23 cellular contexts compared by ENCODE assay signal in genomic region chr14:96192049-96192448, GRCh38. TPM values are rescaled to one million over a fixed set of nuclear protein-coding genes. Genes with fewer than 3 reads are reported as not detected.
DNase-seq lines count a peak whose midpoint lies in the region; ATAC-seq, FAIRE-seq and TF ChIP-seq lines count a peak whose summit lies in the region.
"Had no signal": no experiment of that assay in that cellular context is flagged by ENCODE, and none has a peak within 500 bp of the region (broad histone marks: within the 10 kb centered on the region; RNA-seq: fewer than 3 reads in every experiment).

No MANE protein-coding gene starts in this region.

- no peak overlapping the region for H3K27ac ChIP-seq in H9 (ENCODE audit: insufficient read length, low read depth, low read length)
- H3K27ac ChIP-seq in H1 (ENCODE audit: low read depth, low read length) = no peak overlapping the region
- H3K27ac ChIP-seq: GM23248 had no signal

- H3K23me2 ChIP-seq in H9 (ENCODE audit: insufficient read length, low read depth, low read length, poor library complexity, severe bottlenecking) = no peaks in the 10 kb centered on the region
- no peaks in the 10 kb centered on the region for H3K23me2 ChIP-seq in H1 (ENCODE audit: low read depth, low read length)

- no peak overlapping the region for H2BK12ac ChIP-seq in H9 (ENCODE audit: insufficient read length, low read depth, low read length)
- H2BK12ac ChIP-seq in H1 (ENCODE audit: low read depth, low read length) = peak overlapping the region; percentile 80; the same call in 1 of the 2 replicates

- H3K4me1 ChIP-seq in H9 (ENCODE audit: insufficient read depth, low read length) (peaks cover 10% of the 10 kb centered on the region; the same call in 1 of the 2 replicates), H1 (replicated peaks in 1 of 4; ENCODE audit: control insufficient read depth in 3 of 4, insufficient read depth in 4 of 4, low read length in 3 of 4) (peaks cover 0 to 14% (median 6%) of the 10 kb centered on the region in 4 experiments; a peak in 5 of 7 replicates)

- H3K14ac ChIP-seq in H9 (ENCODE audit: insufficient read depth, low read length) (no peak overlapping the region; the same call in 1 of the 2 replicates), H1 (ENCODE audit: insufficient read length) (no peak overlapping the region)

- H3K79me2 ChIP-seq in H9 (ENCODE audit: insufficient read depth, low read length) (no peaks in the 10 kb centered on the region), H1 (ENCODE audit: control insufficient read depth in 1 of 2, insufficient read depth in 2 of 2, low read length in 2 of 2) (no peaks in the 10 kb centered on the region)

- H2BK5ac ChIP-seq in H9 (ENCODE audit: insufficient read length, low read length) (no peak overlapping the region), H1 (ENCODE audit: low read depth, low read length) (peak overlapping the region; percentile 75; the same call in 1 of the 2 replicates)

- CTCF ChIA-PET in H1 (lab: Charles Lee; ENCODE audit: partially characterized antibody) = interaction anchor here (1.2 kb wide), 1 partner anchor 71 kb away, joined by 3 read pairs; no protein-coding TSS in a partner anchor
- CTCF ChIA-PET in activated CD4-positive, alpha-beta T cell treated with anti-CD3 and anti-CD28 coated beads for 36 hours (lab: Charles Lee) = interaction anchor here (1.1 kb wide), 1 partner anchor 24 kb away, joined by 3 read pairs; no protein-coding TSS in a partner anchor

- no peak overlapping the region for H4K5ac ChIP-seq in H9 (ENCODE audit: insufficient read length, low read depth, low read length)
- no peak overlapping the region for H4K5ac ChIP-seq in H1 (ENCODE audit: insufficient read length, low read depth, low read length)

- H3K9me3 ChIP-seq in H9 (ENCODE audit: control insufficient read depth, low read depth, low read length) = no peaks in the 10 kb centered on the region
- H3K9me3 ChIP-seq in H1 (ENCODE audit: insufficient read depth in 2 of 2, low read depth in 1 of 2, low read length in 1 of 2) = no peaks in the 10 kb centered on the region
- H3K9me3 ChIP-seq: MG63, SK-N-SH had no signal

- TF ChIP-seq RAD21 in H1 (IDR thresholded peaks at IDR 0.05 in 1 of 2, conservative IDR thresholded peaks at IDR 0.05 in 1 of 2; ENCODE audit: low read depth in 2 of 2, low read length in 2 of 2) = no peak

- H2BK20ac ChIP-seq in H9 (ENCODE audit: low read depth, low read length, poor library complexity, severe bottlenecking) (no peak overlapping the region), H1 (ENCODE audit: low read length) (peak overlapping the region; percentile 95)

- H2AK5ac ChIP-seq in H9 (ENCODE audit: insufficient read length, low read length) (no peak overlapping the region), H1 (ENCODE audit: low read depth, low read length) (peak overlapping the region; percentile 95)

- POLR2A ChIA-PET in H1 (lab: Charles Lee; ENCODE audit: partially characterized antibody) = interaction anchor here (0.8 kb wide), 1 partner anchor 12 kb away, joined by 3 read pairs; no protein-coding TSS in a partner anchor
- POLR2A ChIA-PET in activated CD4-positive, alpha-beta T cell treated with anti-CD3 and anti-CD28 coated beads for 36 hours (lab: Charles Lee) = no interaction called here

- peaks cover 11% of the 10 kb centered on the region for H3K27me3 Mint-ChIP-seq in H9 (ENCODE audit: low read depth)
- peaks cover 11% of the 10 kb centered on the region for H3K27me3 Mint-ChIP-seq in activated CD4-positive, alpha-beta T cell treated with anti-CD3 and anti-CD28 coated beads for 36 hours

- TF ChIP-seq POLR2A in H1 (IDR thresholded peaks at IDR 0.05; ENCODE audit: control extremely low read depth in 1 of 2, low read depth in 2 of 2, low read length in 2 of 2) = no peak

- no peak overlapping the region for H4K8ac ChIP-seq in H9 (replicated peaks; ENCODE audit: insufficient read length, low read depth, low read length)
- no peak overlapping the region for H4K8ac ChIP-seq in H1 (ENCODE audit: extremely low read depth, insufficient read depth, low read length)

- no peak for FAIRE-seq in H1 (lab: Jason Lieb, UNC)

- H4K20me1 ChIP-seq in H9 (ENCODE audit: control insufficient read depth, insufficient read depth, insufficient read length) = no peaks in the 10 kb centered on the region
- no peaks in the 10 kb centered on the region for H4K20me1 ChIP-seq in H1 (replicated peaks in 1 of 2; ENCODE audit: control insufficient read depth in 1 of 2, insufficient read depth in 2 of 2, low read length in 2 of 2)

- H2BK120ac ChIP-seq in H9 (ENCODE audit: low read depth, low read length, poor library complexity, severe bottlenecking) (no peak overlapping the region), H1 (replicated peaks; ENCODE audit: low read depth, low read length) (no peak overlapping the region)

- H3K4me1 Mint-ChIP-seq in H9 = peaks cover 52 to 53% of the 10 kb centered on the region in 2 experiments
- H3K4me1 Mint-ChIP-seq in activated CD4-positive, alpha-beta T cell treated with anti-CD3 and anti-CD28 coated beads for 36 hours = peaks cover 3% of the 10 kb centered on the region

- H3K4ac ChIP-seq in H9 (ENCODE audit: low read depth, low read length) (no peak overlapping the region), H1 (replicated peaks; ENCODE audit: insufficient read length, low read depth, low read length) (no peak overlapping the region)

- H3K4me3 Mint-ChIP-seq in H9 = no peak overlapping the region; a peak in 1 of 5 replicates
- H3K4me3 Mint-ChIP-seq in activated CD4-positive, alpha-beta T cell treated with anti-CD3 and anti-CD28 coated beads for 36 hours = no peak overlapping the region
- H3K4me3 Mint-ChIP-seq: CD8-positive, alpha-beta memory T cell; IgD-negative memory B cell had no signal

- H3K27ac Mint-ChIP-seq in H9 = peak overlapping the region; percentile 12 to 84 (median 53); a peak in 3 of 7 replicates
- H3K27ac Mint-ChIP-seq in activated CD4-positive, alpha-beta T cell treated with anti-CD3 and anti-CD28 coated beads for 36 hours = no peak overlapping the region
- H3K27ac Mint-ChIP-seq: IgD-negative memory B cell had no signal

- no peak overlapping the region for H3K18ac ChIP-seq in H9 (ENCODE audit: insufficient read length, low read depth, low read length)
- peak overlapping the region; percentile 71 for H3K18ac ChIP-seq in H1 (ENCODE audit: extremely low read depth, low read length)

- H2BK15ac ChIP-seq in H9 (ENCODE audit: low read depth, low read length) (no peak overlapping the region), H1 (ENCODE audit: low read length) (peak overlapping the region; percentile 72; the same call in 1 of the 2 replicates)

- H3K79me1 ChIP-seq in H9 (ENCODE audit: insufficient read depth, low read depth, low read length, poor library complexity, severe bottlenecking) = no peaks in the 10 kb centered on the region
- H3K79me1 ChIP-seq in H1 (ENCODE audit: low read depth, low read length) = no peaks in the 10 kb centered on the region

- H3K23ac ChIP-seq in H9 (ENCODE audit: insufficient read length, low read depth, low read length) = no peak overlapping the region
- no peak overlapping the region for H3K23ac ChIP-seq in H1 (ENCODE audit: insufficient read length)

- DNase-seq in H9 (no peak), NCI-H2029 treated with DMSO at 0.1 percent for 48 hours (lab: John Stamatoyannopoulos, UW) (peak; percentile 19), H1 (ENCODE audit: low read depth in 1 of 2, low spot score in 2 of 2) (no peak)
- no peak for DNase-seq in activated T-cell treated with anti-CD3 and anti-CD28 coated beads, Interleukin-2, amount 50 U/mL, for 48 hours
- no peak for DNase-seq in activated CD4-positive, alpha-beta T cell treated with anti-CD3 and anti-CD28 coated beads for 36 hours
- DNase-seq: ACHN; C1 segment of cervical spinal cord; CD8-positive, alpha-beta memory T cell; GDM1; GM23248; Karpas-422; MG63; NCI-H1048; NCI-H1436; NCI-H1930; NCI-H2171; NCI-H748 treated with DMSO at 0.1 percent for 48 hours; OCI-M1; Right ventricle myocardium superior; SK-N-SH had no signal

- intact Hi-C loops in activated CD4-positive, alpha-beta T cell treated with anti-CD3 and anti-CD28 coated beads for 36 hours (cut with DNase I, micrococcal nuclease) = no loop called here

- ATAC-seq in HG02840 (IDR thresholded peaks at IDR 0.05; ENCODE audit: low FRiP score, unreplicated experiment) = no peak
- no peak for ATAC-seq in activated CD4-positive, alpha-beta T cell treated with anti-CD3 and anti-CD28 coated beads for 36 hours
- ATAC-seq in GM21367 (IDR thresholded peaks at IDR 0.05; ENCODE audit: unreplicated experiment) = no peak

- H2AFZ ChIP-seq in H9 (ENCODE audit: low read length) (no peak overlapping the region), H1 (ENCODE audit: low read length) (0 out of 2 replicates have a peak overlapping the region, but pooled peaks have one; percentile 58)
- H2AFZ ChIP-seq: GM23248 had no signal

- H3T11ph ChIP-seq in H9 (ENCODE audit: low read length) = no peak overlapping the region

- no peak overlapping the region for H4K91ac ChIP-seq in H9 (ENCODE audit: insufficient read length, low read depth, low read length)
- H4K91ac ChIP-seq in H1 (replicated peaks; ENCODE audit: insufficient read length, low read length) = peak overlapping the region; percentile 70

- H3K4me3 ChIP-seq in H1 (ENCODE audit: extremely low read depth in 1 of 4, insufficient read depth in 2 of 4, low read depth in 3 of 4, low read length in 4 of 4) = no peak overlapping the region
- H3K4me3 ChIP-seq: GM23248, MG63 had no signal

- TF ChIP-seq CTCF in H9 (conservative IDR thresholded peaks at IDR 0.05) (no peak), H1 (IDR thresholded peaks at IDR 0.05; ENCODE audit: control extremely low read depth in 1 of 3, insufficient read depth in 1 of 3, low read depth in 1 of 3, low read length in 3 of 3) (no peak)

- no peaks in the 10 kb centered on the region; a peak in 1 of 7 replicates for H3K36me3 Mint-ChIP-seq in H9 (ENCODE audit: insufficient read depth in 1 of 3, low read depth in 3 of 3)
- H3K36me3 Mint-ChIP-seq in activated CD4-positive, alpha-beta T cell treated with anti-CD3 and anti-CD28 coated beads for 36 hours (ENCODE audit: low read depth) = no peaks in the 10 kb centered on the region
- H3K36me3 Mint-ChIP-seq: CD8-positive, alpha-beta memory T cell; IgD-negative memory B cell had no signal

- no peak overlapping the region for H3K4me2 ChIP-seq in H9 (ENCODE audit: insufficient read depth, insufficient read length, low read length)
- no peak overlapping the region for H3K4me2 ChIP-seq in H1 (ENCODE audit: insufficient read depth in 1 of 2, low read depth in 2 of 2, low read length in 2 of 2)
- H3K4me2 ChIP-seq: SK-N-SH had no signal

- H3K56ac ChIP-seq in H9 (ENCODE audit: insufficient read length, low read depth, low read length) (no peak overlapping the region), H1 (replicated peaks; ENCODE audit: insufficient read length, low read depth, low read length) (no peak overlapping the region)

- TF ChIP-seq EP300 in H1 (IDR thresholded peaks at IDR 0.05; ENCODE audit: borderline replicate concordance in 1 of 2, low read depth in 2 of 2, low read length in 2 of 2) = no peak

- H3K27me3 ChIP-seq in H9 (ENCODE audit: insufficient read depth, low read length) = no peaks in the 10 kb centered on the region
- H3K27me3 ChIP-seq in H1 (replicated peaks in 1 of 4; ENCODE audit: control insufficient read depth in 3 of 4, extremely low read depth in 1 of 4, insufficient read depth in 3 of 4, low read length in 3 of 4) = no peaks in the 10 kb centered on the region
- H3K27me3 ChIP-seq: MG63 had no signal

- no peaks in the 10 kb centered on the region for H3K9me3 Mint-ChIP-seq in H9
- peaks cover 5% of the 10 kb centered on the region for H3K9me3 Mint-ChIP-seq in activated CD4-positive, alpha-beta T cell treated with anti-CD3 and anti-CD28 coated beads for 36 hours (ENCODE audit: low read depth)
- H3K9me3 Mint-ChIP-seq: CD8-positive, alpha-beta memory T cell; IgD-negative memory B cell had no signal

- no CpG with 5 or more reads among the region's 3 CpGs for WGBS in H9 (ENCODE audit: extremely low coverage, insufficient read length, low lambda C conversion rate)
- WGBS in H1 (ENCODE audit: extremely low coverage in 1 of 2, insufficient coverage in 1 of 2, insufficient read length in 1 of 2, insufficient replicate concordance in 2 of 2, low coverage in 1 of 2, low lambda C conversion rate in 2 of 2, missing lambda C conversion rate in 1 of 2), 2 experiments = 89% methylated on average over 3 of the region's 3 CpGs; no CpG with 5 or more reads in 1 of the 2 experiments

- H3K9ac ChIP-seq in H9 (ENCODE audit: extremely low read depth, insufficient read length, low read length) (no peak overlapping the region), H1 (replicated peaks in 1 of 4; ENCODE audit: extremely low read depth in 1 of 4, low read depth in 3 of 4, low read length in 3 of 4) (no peak overlapping the region)
- H3K9ac ChIP-seq: GM23248, SK-N-SH had no signal

- no peaks in the 10 kb centered on the region for H3K36me3 ChIP-seq in H1 (ENCODE audit: control insufficient read depth in 2 of 4, insufficient read depth in 4 of 4, low read length in 3 of 4)
- H3K36me3 ChIP-seq: MG63 had no signal

RNA-seq across cellular contexts. Expression of gene BDKRB2, which starts 12.6 kb away (rescaled TPM):
- 0.13 and 0.15 TPM in 2 replicates for total RNA-seq in H9 (2021)
- total RNA-seq in H1 (2021; fragmentation: NEBNext Ultra II Directional; extraction: Animal tissue kit (Norgen Biotek cat#: 25700)) = 0.13 TPM in 2 replicates
- 0.21 and 0.24 TPM in 2 replicates for polyA plus RNA-seq in H1 (2011; rRNA removed)
- polyA plus RNA-seq in H1 (2011; cell fraction: cytosol; rRNA removed) = 0.28 TPM
- polyA plus RNA-seq in H1 (2011; cell fraction: nucleus; rRNA removed) = 0.30 TPM
- polyA plus RNA-seq in H1 (2012, experiment 1 of 2) = 0.20 to 0.33 TPM (median 0.26 TPM) in 4 replicates
- polyA plus RNA-seq in H1 (2012, experiment 2 of 2) = not detected
- polyA plus RNA-seq in H1 (2013, experiment 1 of 2) = 0.20 TPM
- 0.18 TPM for polyA plus RNA-seq in H1 (2013, experiment 2 of 2)
- 1.3 and 1.8 TPM in 2 replicates for polyA minus RNA-seq in H1 (2011; rRNA and poly(A)+ RNA removed)
- 0.51 TPM for polyA minus RNA-seq in H1 (2011; cell fraction: cytosol; rRNA and poly(A)+ RNA removed)
- 0.70 TPM for polyA minus RNA-seq in H1 (2011; cell fraction: nucleus; rRNA and poly(A)+ RNA removed)
- not detected for total RNA-seq in activated CD4-positive, alpha-beta T cell treated with anti-CD3 and anti-CD28 coated beads for 36 hours
- total RNA-seq: CD8-positive, alpha-beta memory T cell had no signal
- polyA plus RNA-seq: CD8-positive, alpha-beta memory T cell; IgD-negative memory B cell had no signal
